Comparison of ENCODE assay signal across 1 cellular context in the genomic region with DNA sequence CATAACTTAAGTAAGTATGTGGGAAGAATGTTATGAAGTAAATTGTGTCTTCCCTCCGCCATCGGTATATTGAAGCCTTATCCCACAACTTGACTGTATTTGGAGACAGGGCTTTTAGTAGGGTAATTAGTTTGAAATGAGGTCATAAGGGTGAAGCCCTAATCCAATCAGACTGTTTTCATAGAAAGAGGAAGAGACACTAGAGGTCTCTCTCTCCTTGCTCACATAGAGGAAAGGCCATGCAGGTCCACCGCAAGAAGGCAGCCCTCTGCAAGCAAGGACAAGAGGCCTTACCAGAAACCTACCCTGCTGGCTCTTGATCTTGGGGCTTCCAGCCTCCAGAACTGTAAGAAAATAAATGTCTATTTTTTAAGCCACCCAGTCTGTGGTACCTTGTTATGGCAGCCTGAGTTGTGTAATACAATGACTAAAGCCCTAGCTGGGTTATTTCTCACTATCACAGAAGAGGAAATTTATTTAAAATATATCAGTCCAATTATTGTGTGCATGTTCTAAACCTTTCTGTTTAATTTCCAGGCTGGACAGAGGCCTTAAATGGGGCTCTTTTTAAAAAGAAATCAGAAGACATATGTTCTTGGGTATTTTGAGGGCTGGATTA.
TF ChIP-seq lines count a peak whose summit lies in the region.

No MANE protein-coding gene starts in this region.

TF ChIP-seq in Ishikawa, 13 proteins besides CTCF, POLR2A, EP300 and RAD21 (continued from another document):
- TF ChIP-seq, protein P1, sequence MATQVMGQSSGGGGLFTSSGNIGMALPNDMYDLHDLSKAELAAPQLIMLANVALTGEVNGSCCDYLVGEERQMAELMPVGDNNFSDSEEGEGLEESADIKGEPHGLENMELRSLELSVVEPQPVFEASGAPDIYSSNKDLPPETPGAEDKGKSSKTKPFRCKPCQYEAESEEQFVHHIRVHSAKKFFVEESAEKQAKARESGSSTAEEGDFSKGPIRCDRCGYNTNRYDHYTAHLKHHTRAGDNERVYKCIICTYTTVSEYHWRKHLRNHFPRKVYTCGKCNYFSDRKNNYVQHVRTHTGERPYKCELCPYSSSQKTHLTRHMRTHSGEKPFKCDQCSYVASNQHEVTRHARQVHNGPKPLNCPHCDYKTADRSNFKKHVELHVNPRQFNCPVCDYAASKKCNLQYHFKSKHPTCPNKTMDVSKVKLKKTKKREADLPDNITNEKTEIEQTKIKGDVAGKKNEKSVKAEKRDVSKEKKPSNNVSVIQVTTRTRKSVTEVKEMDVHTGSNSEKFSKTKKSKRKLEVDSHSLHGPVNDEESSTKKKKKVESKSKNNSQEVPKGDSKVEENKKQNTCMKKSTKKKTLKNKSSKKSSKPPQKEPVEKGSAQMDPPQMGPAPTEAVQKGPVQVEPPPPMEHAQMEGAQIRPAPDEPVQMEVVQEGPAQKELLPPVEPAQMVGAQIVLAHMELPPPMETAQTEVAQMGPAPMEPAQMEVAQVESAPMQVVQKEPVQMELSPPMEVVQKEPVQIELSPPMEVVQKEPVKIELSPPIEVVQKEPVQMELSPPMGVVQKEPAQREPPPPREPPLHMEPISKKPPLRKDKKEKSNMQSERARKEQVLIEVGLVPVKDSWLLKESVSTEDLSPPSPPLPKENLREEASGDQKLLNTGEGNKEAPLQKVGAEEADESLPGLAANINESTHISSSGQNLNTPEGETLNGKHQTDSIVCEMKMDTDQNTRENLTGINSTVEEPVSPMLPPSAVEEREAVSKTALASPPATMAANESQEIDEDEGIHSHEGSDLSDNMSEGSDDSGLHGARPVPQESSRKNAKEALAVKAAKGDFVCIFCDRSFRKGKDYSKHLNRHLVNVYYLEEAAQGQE (IDR thresholded peaks at IDR 0.05; ENCODE audit: low read depth): no peak
- TF ChIP-seq ZBTB7A (IDR thresholded peaks at IDR 0.05; ENCODE audit: low read depth) (no peak), CREB1 (IDR thresholded peaks at IDR 0.05; ENCODE audit: low read depth) (no peak), YY1 (IDR thresholded peaks at IDR 0.05; ENCODE audit: low read depth) (no peak), TEAD4 (IDR thresholded peaks at IDR 0.05) (no peak)
